ENCODE assay signal across 15 cellular contexts in genomic region chr2:3614743-3615142, GRCh38. TPM values are rescaled to one million over a fixed set of nuclear protein-coding genes. Genes with fewer than 3 reads are reported as not detected.
"Had no signal": no experiment of that assay in that cellular context is flagged by ENCODE, and none has a peak within 500 bp of the region (broad histone marks: within the 10 kb centered on the region; RNA-seq: fewer than 3 reads in every experiment).

No MANE protein-coding gene starts in this region.

RNA-seq across cellular contexts. Expression of gene COLEC11, which starts 19.8 kb away (rescaled TPM):
- total RNA-seq: neural crest cell, osteocyte, vagina had no signal

RNA-seq across cellular contexts. Expression of gene ALLC, which starts 43.3 kb away (rescaled TPM):
- total RNA-seq: natural killer cell treated with Interleukin-12 subunit alpha and Interleukin-12 subunit beta and Interleukin-15 and Interleukin-18, amount 100 ng/mL, for 72 hours; neural crest cell; omental fat pad; osteocyte; pancreas; posterior vena cava; pulmonary artery endothelial cell; right atrium auricular region; stomach; subcutaneous adipose tissue; temporal lobe; thyroid gland; upper lobe of left lung; ureter; vagina had no signal
- polyA plus RNA-seq: stomach had no signal
